ENCODE assay signal across 9 cellular contexts in genomic region chr11:121557348-121557747, GRCh38.
DNase-seq lines count a peak whose midpoint lies in the region; ATAC-seq and TF ChIP-seq lines count a peak whose summit lies in the region.
"Had no signal": no experiment of that assay in that cellular context is flagged by ENCODE, and none has a peak within 500 bp of the region (broad histone marks: within the 10 kb centered on the region; RNA-seq: fewer than 3 reads in every experiment).

No MANE protein-coding gene starts in this region.

- no peaks in the 10 kb centered on the region for H4K20me1 ChIP-seq in neural progenitor cell (ENCODE audit: low read depth)

- peaks cover 49% of the 10 kb centered on the region for H3K4me1 Mint-ChIP-seq in activated T-cell treated with anti-CD3 and anti-CD28 coated beads, Interleukin-2, amount 50 U/mL, for 24 hours (ENCODE audit: low read depth)
- peaks cover 39% of the 10 kb centered on the region for H3K4me1 Mint-ChIP-seq in stimulated activated effector memory CD8-positive, alpha-beta T cell treated with anti-CD3 and anti-CD28 coated beads, Interleukin-12 subunit alpha, Interleukin-12 subunit beta, amount 100 ng/mL, for 72 hours
- peaks cover 34% of the 10 kb centered on the region for H3K4me1 Mint-ChIP-seq in neural progenitor cell

- no peaks in the 10 kb centered on the region for H3K9me3 Mint-ChIP-seq in activated T-cell treated with anti-CD3 and anti-CD28 coated beads, Interleukin-2, amount 50 U/mL, for 24 hours
- no peaks in the 10 kb centered on the region for H3K9me3 Mint-ChIP-seq in stimulated activated effector memory CD8-positive, alpha-beta T cell treated with anti-CD3 and anti-CD28 coated beads, Interleukin-12 subunit alpha, Interleukin-12 subunit beta, amount 100 ng/mL, for 72 hours
- no peaks in the 10 kb centered on the region for H3K9me3 Mint-ChIP-seq in neural progenitor cell

- no peak overlapping the region for H2AFZ ChIP-seq in neural progenitor cell (replicated peaks)

- peak; percentile 67 for ATAC-seq in HG02588 (IDR thresholded peaks at IDR 0.05; ENCODE audit: unreplicated experiment)
- peak; percentile 77 for ATAC-seq in stimulated activated effector memory CD8-positive, alpha-beta T cell treated with anti-CD3 and anti-CD28 coated beads, Interleukin-12 subunit alpha, Interleukin-12 subunit beta, amount 100 ng/mL, for 72 hours

- H3K4me1 ChIP-seq in neural progenitor cell, result peaks cover 35% of the 10 kb centered on the region

- H3K36me3 Mint-ChIP-seq in activated T-cell treated with anti-CD3 and anti-CD28 coated beads, Interleukin-2, amount 50 U/mL, for 24 hours (ENCODE audit: low read depth), result peaks cover 92% of the 10 kb centered on the region
- peaks cover 62% of the 10 kb centered on the region for H3K36me3 Mint-ChIP-seq in stimulated activated effector memory CD8-positive, alpha-beta T cell treated with anti-CD3 and anti-CD28 coated beads, Interleukin-12 subunit alpha, Interleukin-12 subunit beta, amount 100 ng/mL, for 72 hours
- H3K36me3 Mint-ChIP-seq in neural progenitor cell, result peaks cover 12% of the 10 kb centered on the region

- H3K4me3 Mint-ChIP-seq in activated T-cell treated with anti-CD3 and anti-CD28 coated beads, Interleukin-2, amount 50 U/mL, for 24 hours, result no peak overlapping the region
- H3K4me3 Mint-ChIP-seq in stimulated activated effector memory CD8-positive, alpha-beta T cell treated with anti-CD3 and anti-CD28 coated beads, Interleukin-12 subunit alpha, Interleukin-12 subunit beta, amount 100 ng/mL, for 72 hours, result no peak overlapping the region
- H3K4me3 Mint-ChIP-seq in neural progenitor cell, result no peak overlapping the region

- H3K79me2 ChIP-seq in neural progenitor cell (ENCODE audit: low read depth), result no peaks in the 10 kb centered on the region

- in situ Hi-C loops in KBM-7 (cut with MboI; ENCODE audit: low pct_unique_long_range_greater_than_20kb, low sequenced_read_pairs), result no loop called here

- peak overlapping the region; percentile 74 for H3K27ac Mint-ChIP-seq in activated T-cell treated with anti-CD3 and anti-CD28 coated beads, Interleukin-2, amount 50 U/mL, for 24 hours
- H3K27ac Mint-ChIP-seq in stimulated activated effector memory CD8-positive, alpha-beta T cell treated with anti-CD3 and anti-CD28 coated beads, Interleukin-12 subunit alpha, Interleukin-12 subunit beta, amount 100 ng/mL, for 72 hours, result no peak overlapping the region
- no peak overlapping the region for H3K27ac Mint-ChIP-seq in neural progenitor cell

- H3F3A ChIP-seq in neural progenitor cell (ENCODE audit: low read depth), result peaks cover 6% of the 10 kb centered on the region

- no peak overlapping the region for H3K4me3 ChIP-seq in neural progenitor cell
- H3K4me3 ChIP-seq: thoracic aorta had no signal

- no peaks in the 10 kb centered on the region for H3K9me3 ChIP-seq in neural progenitor cell (ENCODE audit: low read depth)
- H3K9me3 ChIP-seq: thoracic aorta had no signal

- no peaks in the 10 kb centered on the region for H3K27me3 ChIP-seq in neural progenitor cell

- H3K36me3 ChIP-seq in neural progenitor cell, result no peaks in the 10 kb centered on the region
- H3K36me3 ChIP-seq: thoracic aorta had no signal

- no peak for TF ChIP-seq CTCF in neural progenitor cell (IDR thresholded peaks at IDR 0.05)

- H3K27ac ChIP-seq in neural progenitor cell, result no peak overlapping the region
- H3K27ac ChIP-seq: thoracic aorta had no signal

- no peak overlapping the region for H3K4me2 ChIP-seq in neural progenitor cell

- DNase-seq in activated T-cell treated with anti-CD3 and anti-CD28 coated beads, Interleukin-2, amount 50 U/mL, for 24 hours, result no peak
- DNase-seq in activated T-cell treated with anti-CD3 and anti-CD28 coated beads, Interleukin-2, amount 50 U/mL, for 1 hour, result no peak
- DNase-seq in KBM-7 (peak; percentile 42), NCI-H187 treated with DMSO at 0.1 percent for 48 hours (lab: John Stamatoyannopoulos, UW) (no peak), C1 segment of cervical spinal cord (lab: John Stamatoyannopoulos, UW) (no peak), neural progenitor cell (ENCODE audit: low spot score) (no peak)
- DNase-seq in stimulated activated effector memory CD8-positive, alpha-beta T cell treated with anti-CD3 and anti-CD28 coated beads, Interleukin-12 subunit alpha, Interleukin-12 subunit beta, amount 100 ng/mL, for 72 hours (ENCODE audit: low spot score in 2 of 2), result no peak

- no peaks in the 10 kb centered on the region for H3K27me3 Mint-ChIP-seq in activated T-cell treated with anti-CD3 and anti-CD28 coated beads, Interleukin-2, amount 50 U/mL, for 24 hours
- H3K27me3 Mint-ChIP-seq in neural progenitor cell (ENCODE audit: insufficient read depth, low read depth), result peaks cover 2% of the 10 kb centered on the region

- H3K9ac ChIP-seq in neural progenitor cell, result no peak overlapping the region
